ENCODE assay signal across 8 cellular contexts in genomic region chr7:122143376-122143750, GRCh38. TPM values are rescaled to one million over a fixed set of nuclear protein-coding genes. Genes with fewer than 3 reads are reported as not detected.
A peak's percentile ranks its signal among the peaks of the same experiment; 100 is the strongest.
DNase-seq lines count a peak whose midpoint lies in the region; ATAC-seq and TF ChIP-seq lines count a peak whose summit lies in the region.

No MANE protein-coding gene starts in this region.

- H3K4me1 ChIP-seq in ectodermal cell (ENCODE audit: control insufficient read depth, insufficient read depth, low read length) (peaks cover 4% of the 10 kb centered on the region), tibial nerve (peaks cover 0 to 26% (median 4%) of the 10 kb centered on the region in 4 donors)

- no peaks in the 10 kb centered on the region for H3K9me3 Mint-ChIP-seq in memory B cell

- H3K36me3 Mint-ChIP-seq in memory B cell = no peaks in the 10 kb centered on the region

- H3K9me3 ChIP-seq in ectodermal cell (ENCODE audit: control insufficient read depth, low read length) (no peaks in the 10 kb centered on the region), tibial nerve (no peaks in the 10 kb centered on the region)

- ATAC-seq in GM21619 (IDR thresholded peaks at IDR 0.05; ENCODE audit: unreplicated experiment) (peak; percentile 2), memory B cell (ENCODE audit: low read depth) (no peak), HG03045 (IDR thresholded peaks at IDR 0.05; ENCODE audit: unreplicated experiment) (no peak), GM18870 (IDR thresholded peaks at IDR 0.05; ENCODE audit: unreplicated experiment) (no peak)

- H3K4me3 Mint-ChIP-seq in memory B cell = peak overlapping the region; percentile 98

- 0 to 1% methylated on average over 18 of the region's 18 CpGs for WGBS in ectodermal cell, 2 experiments
- WGBS in tibial nerve, 2 donors = 1% methylated on average over 10 to 18 of the region's 18 CpGs

- no peak for TF ChIP-seq POLR2A in tibial nerve (IDR thresholded peaks at IDR 0.05)

- DNase-seq in AG20443 (ENCODE audit: low spot score) = peak; percentile 25
- DNase-seq in SK-N-DZ (ENCODE audit: low spot score) = peak; percentile 12
- peak in 1 of 2 donors; percentile 14 for DNase-seq in memory B cell (ENCODE audit: low spot score in 2 of 2)
- DNase-seq in tibial nerve (ENCODE audit: low spot score in 2 of 2) = peak in 1 of 2 donors; percentile 32

- H3K4me1 Mint-ChIP-seq in memory B cell = peaks cover 11% of the 10 kb centered on the region

- peak overlapping the region; percentile 88 for H3K4me3 ChIP-seq in ectodermal cell (ENCODE audit: insufficient read depth, low read depth, low read length)
- peak overlapping the region; percentile 76 to 83 (median 78) for H3K4me3 ChIP-seq in tibial nerve

- peaks cover 5% of the 10 kb centered on the region for H3K27me3 Mint-ChIP-seq in memory B cell

- no peak overlapping the region for H3K27ac Mint-ChIP-seq in memory B cell

- no peak for TF ChIP-seq CTCF in tibial nerve (IDR thresholded peaks at IDR 0.05)

- TF ChIP-seq EP300 in tibial nerve (IDR thresholded peaks at IDR 0.05) = no peak

- H3K27me3 ChIP-seq in ectodermal cell (ENCODE audit: control insufficient read depth, insufficient read depth, low read length, poor library complexity, severe bottlenecking) = no peaks in the 10 kb centered on the region
- H3K27me3 ChIP-seq in tibial nerve = no peaks in the 10 kb centered on the region

- H3K36me3 ChIP-seq in ectodermal cell (ENCODE audit: control insufficient read depth, insufficient read depth, low read length) (no peaks in the 10 kb centered on the region), tibial nerve (no peaks in the 10 kb centered on the region)

- peak overlapping the region; percentile 96 for H3K27ac ChIP-seq in ectodermal cell (ENCODE audit: insufficient read depth, low read depth, low read length, poor library complexity, severe bottlenecking)
- peak overlapping the region; percentile 97 to 98 (median 98) for H3K27ac ChIP-seq in tibial nerve

RNA-seq across cellular contexts. Expression of gene AASS, which starts 0.7 kb away (rescaled TPM):
- 18.2 and 26.6 TPM in 2 replicates for polyA plus RNA-seq in SK-N-DZ (2014; cell fraction: cytosol; rRNA removed)
- 72.7 and 80.8 TPM in 2 replicates for polyA plus RNA-seq in SK-N-DZ (2014; cell fraction: nucleus; rRNA removed)
- polyA plus RNA-seq in ectodermal cell (2013, experiment 1 of 4) = 85.8 TPM
- polyA plus RNA-seq in ectodermal cell (2013, experiment 2 of 4) = 92.8 TPM
- polyA plus RNA-seq in ectodermal cell (2013, experiment 3 of 4) = 64.2 TPM
- 68.7 TPM for polyA plus RNA-seq in ectodermal cell (2013, experiment 4 of 4)
- total RNA-seq in tibial nerve = 100 to 1,000 TPM; 141 to 231 (median 189) TPM
